In genomic region chr3:89300976-89301375, GRCh38 we compare ENCODE assay signal across 19 cellular contexts.
"Had no signal": no experiment of that assay in that cellular context is flagged by ENCODE, and none has a peak within 500 bp of the region (broad histone marks: within the 10 kb centered on the region; RNA-seq: fewer than 3 reads in every experiment).

No MANE protein-coding gene starts in this region.

- H3K9me3 ChIP-seq: adrenal gland, lower lobe of right lung, ovary, transverse colon had no signal

- H3K27me3 ChIP-seq: brain microvascular endothelial cell, dorsolateral prefrontal cortex, ovary, transverse colon had no signal

- H3K36me3 Mint-ChIP-seq: activated naive CD4-positive, alpha-beta T cell treated with anti-CD3 and anti-CD28 coated beads, Interleukin-2, amount 10 ng/mL, durations not matched to agents 7 days and 5 days; immature natural killer cell; mesothelial cell of epicardium; stimulated activated effector memory CD8-positive, alpha-beta T cell treated with anti-CD3 and anti-CD28 coated beads, Interleukin-12 subunit alpha, Interleukin-12 subunit beta, amount 100 ng/mL, for 72 hours; WTC11 had no signal

- H3K4me1 ChIP-seq: adrenal gland, lower lobe of right lung, transverse colon had no signal

- H3K27ac Mint-ChIP-seq: activated CD4-positive, alpha-beta T cell treated with anti-CD3 and anti-CD28 coated beads, Interleukin-2, amount 10 ng/mL, durations not matched to agents 7 days and 5 days; activated naive CD4-positive, alpha-beta T cell treated with anti-CD3 and anti-CD28 coated beads, Interleukin-2, amount 10 ng/mL, durations not matched to agents 7 days and 5 days; activated T-helper 2 cell treated with anti-CD3 and anti-CD28 coated beads, Interferon-gamma antibody, Interleukin-2, Interleukin-4, amounts not matched to agents 10 μg/mL and 5 μg/mL and 100 μg/mL, durations not matched to agents 14 hours and 24 hours and 36 hours; immature natural killer cell; mesothelial cell of epicardium; stimulated activated effector memory CD8-positive, alpha-beta T cell treated with anti-CD3 and anti-CD28 coated beads, Interleukin-12 subunit alpha, Interleukin-12 subunit beta, amount 100 ng/mL, for 72 hours; WTC11 had no signal

- H3K4me3 Mint-ChIP-seq: activated CD4-positive, alpha-beta T cell treated with anti-CD3 and anti-CD28 coated beads, Interleukin-2, amount 10 ng/mL, durations not matched to agents 7 days and 5 days; activated naive CD4-positive, alpha-beta T cell treated with anti-CD3 and anti-CD28 coated beads, Interleukin-2, amount 10 ng/mL, durations not matched to agents 7 days and 5 days; immature natural killer cell; mesothelial cell of epicardium; neural crest cell; stimulated activated effector memory CD8-positive, alpha-beta T cell treated with anti-CD3 and anti-CD28 coated beads, Interleukin-12 subunit alpha, Interleukin-12 subunit beta, amount 100 ng/mL, for 72 hours; WTC11 had no signal

- H3K27me3 Mint-ChIP-seq: activated CD4-positive, alpha-beta T cell treated with anti-CD3 and anti-CD28 coated beads, Interleukin-2, amount 10 ng/mL, durations not matched to agents 7 days and 5 days; activated naive CD4-positive, alpha-beta T cell treated with anti-CD3 and anti-CD28 coated beads, Interleukin-2, amount 10 ng/mL, durations not matched to agents 7 days and 5 days had no signal

- H3K4me3 ChIP-seq: adrenal gland, dorsolateral prefrontal cortex, lower lobe of right lung, ovary, transverse colon had no signal

- H3K36me3 ChIP-seq: adrenal gland, brain microvascular endothelial cell, lower lobe of right lung, ovary, transverse colon had no signal

- ATAC-seq: left cardiac atrium; lower lobe of right lung; stimulated activated effector memory CD8-positive, alpha-beta T cell treated with anti-CD3 and anti-CD28 coated beads, Interleukin-12 subunit alpha, Interleukin-12 subunit beta, amount 100 ng/mL, for 72 hours; WTC11 had no signal

- H3K9me3 Mint-ChIP-seq: activated CD4-positive, alpha-beta T cell treated with anti-CD3 and anti-CD28 coated beads, Interleukin-2, amount 10 ng/mL, durations not matched to agents 7 days and 5 days; mesothelial cell of epicardium; WTC11 had no signal

- H3K27ac ChIP-seq: adrenal gland, brain microvascular endothelial cell, dorsolateral prefrontal cortex, lower lobe of right lung, ovary, transverse colon had no signal

- DNase-seq: activated CD4-positive, alpha-beta T cell treated with anti-CD3 and anti-CD28 coated beads, Interleukin-2, amount 10 ng/mL, durations not matched to agents 7 days and 5 days; activated naive CD4-positive, alpha-beta T cell treated with anti-CD3 and anti-CD28 coated beads, Interleukin-2, amount 10 ng/mL, durations not matched to agents 7 days and 5 days; activated T-cell treated with anti-CD3 and anti-CD28 coated beads for 4 hours; adrenal gland; brain microvascular endothelial cell; cerebellar nuclear complex; dorsolateral prefrontal cortex; glutamatergic neuron; immature natural killer cell; left cardiac atrium; lower lobe of right lung; ovary; small intestine; transverse colon had no signal

- H3K4me1 Mint-ChIP-seq: activated CD4-positive, alpha-beta T cell treated with anti-CD3 and anti-CD28 coated beads, Interleukin-2, amount 10 ng/mL, durations not matched to agents 7 days and 5 days; activated naive CD4-positive, alpha-beta T cell treated with anti-CD3 and anti-CD28 coated beads, Interleukin-2, amount 10 ng/mL, durations not matched to agents 7 days and 5 days; immature natural killer cell; stimulated activated effector memory CD8-positive, alpha-beta T cell treated with anti-CD3 and anti-CD28 coated beads, Interleukin-12 subunit alpha, Interleukin-12 subunit beta, amount 100 ng/mL, for 72 hours; WTC11 had no signal
